Comparison of ENCODE assay signal across 13 cellular contexts in genomic region chr21:36995285-36995684, GRCh38. TPM values are rescaled to one million over a fixed set of nuclear protein-coding genes. Genes with fewer than 3 reads are reported as not detected.
A peak's percentile ranks its signal among the peaks of the same experiment; 100 is the strongest.
DNase-seq lines count a peak whose midpoint lies in the region; ATAC-seq, FAIRE-seq and TF ChIP-seq lines count a peak whose summit lies in the region.
"Not testable (repeated sequence)": the region's sequence is repeated elsewhere in the genome, so short reads cannot be mapped to it uniquely, and the experiment has no call there.
"Had no signal": no experiment of that assay in that cellular context is flagged by ENCODE, and none has a peak within 500 bp of the region (broad histone marks: within the 10 kb centered on the region; RNA-seq: fewer than 3 reads in every experiment).

No MANE protein-coding gene starts in this region.

- peaks cover 12% of the 10 kb centered on the region; the same call in 1 of the 2 replicates for H3F3A ChIP-seq in GM23338 (replicated peaks; ENCODE audit: low read depth)

- H3K36me3 Mint-ChIP-seq in GM23338 (ENCODE audit: low read depth); central memory CD8-positive, alpha-beta T cell (ENCODE audit: insufficient read depth): not testable (repeated sequence)

- not testable (repeated sequence) for H4K5ac ChIP-seq in H1 (ENCODE audit: insufficient read length, low read depth, low read length)

- 88% methylated on average over 12 of the region's 12 CpGs; no CpG with 5 or more reads in 1 of the 2 experiments for WGBS in H1 (ENCODE audit: extremely low coverage in 1 of 2, insufficient coverage in 1 of 2, insufficient read length in 1 of 2, insufficient replicate concordance in 2 of 2, low coverage in 1 of 2, low lambda C conversion rate in 2 of 2, missing lambda C conversion rate in 1 of 2), 2 experiments
- WGBS in hepatocyte (ENCODE audit: low lambda C conversion rate, missing lambda C conversion rate) = 98% methylated on average over 12 of the region's 12 CpGs

- not testable (repeated sequence) for H3K9me3 ChIP-seq in ES-I3 (ENCODE audit: control insufficient read depth, insufficient read depth, low read length); OCI-LY7 (ENCODE audit: low read length); H1 (ENCODE audit: insufficient read depth in 2 of 2, low read depth in 1 of 2, low read length in 1 of 2); hepatocyte (ENCODE audit: low read depth)

- not testable (repeated sequence) for H4K20me1 ChIP-seq in GM23338 (replicated peaks; ENCODE audit: insufficient read depth); OCI-LY7 (ENCODE audit: insufficient read depth, low read length); H1 (replicated peaks in 1 of 2; ENCODE audit: control insufficient read depth in 1 of 2, insufficient read depth in 2 of 2, low read length in 2 of 2); hepatocyte (ENCODE audit: insufficient read depth, poor library complexity, severe bottlenecking)

- H2BK15ac ChIP-seq in H1 (ENCODE audit: low read length) = not testable (repeated sequence)

- H3K23me2 ChIP-seq in H1 (ENCODE audit: low read depth, low read length) = peaks cover 10% of the 10 kb centered on the region

- H3K27ac ChIP-seq in GM23338 (ENCODE audit: low read depth); OCI-LY7 (ENCODE audit: low read depth, low read length, poor library complexity, severe bottlenecking); H1 (ENCODE audit: low read depth, low read length); hepatocyte: not testable (repeated sequence)

- H3K4me2 ChIP-seq in GM23338 = peak overlapping the region; percentile 70
- not testable (repeated sequence) for H3K4me2 ChIP-seq in OCI-LY7 (ENCODE audit: low read length)
- H3K4me2 ChIP-seq in H1 (ENCODE audit: insufficient read depth in 1 of 2, low read depth in 2 of 2, low read length in 2 of 2) = 0 out of 4 replicates have a peak overlapping the region, but pooled peaks have one; percentile 66 to 76
- H3K4me2 ChIP-seq in hepatocyte = peak overlapping the region; percentile 67

- peak overlapping the region; percentile 37; the same call in 1 of the 2 replicates for H3K9ac ChIP-seq in ES-I3 (ENCODE audit: low read depth, low read length)
- not testable (repeated sequence) for H3K9ac ChIP-seq in H1 (replicated peaks in 1 of 4; ENCODE audit: extremely low read depth in 1 of 4, low read depth in 3 of 4, low read length in 3 of 4)

- H3K27me3 Mint-ChIP-seq in GM23338 (ENCODE audit: insufficient read depth, low read depth, poor library complexity) = peaks cover 22% of the 10 kb centered on the region
- not testable (repeated sequence) for H3K27me3 Mint-ChIP-seq in central memory CD8-positive, alpha-beta T cell

- not testable (repeated sequence) for H2BK5ac ChIP-seq in H1 (ENCODE audit: low read depth, low read length)

- H3K4me3 ChIP-seq in GM23338 (peak overlapping the region; percentile 46), H1 (ENCODE audit: extremely low read depth in 1 of 4, insufficient read depth in 2 of 4, low read depth in 3 of 4, low read length in 4 of 4) (peak overlapping the region in 1 of 4 experiments; percentile 58; a peak in 3 of 8 replicates)
- H3K4me3 ChIP-seq in OCI-LY7 (ENCODE audit: low read depth, low read length, poor library complexity, severe bottlenecking); hepatocyte: not testable (repeated sequence)

- not testable (repeated sequence) for H2AK5ac ChIP-seq in H1 (ENCODE audit: low read depth, low read length)

- not testable (repeated sequence) for ATAC-seq in GM23338; central memory CD8-positive, alpha-beta T cell (replicated peaks; ENCODE audit: extremely low read depth, poor library complexity, severe bottlenecking)

- intact Hi-C loops in OCI-LY7 (cut with micrococcal nuclease; ENCODE audit: unreplicated experiment) = not testable (repeated sequence)

- H3K36me3 ChIP-seq in ES-I3 (ENCODE audit: insufficient read depth, low read length); GM23338 (ENCODE audit: insufficient read depth); OCI-LY7 (ENCODE audit: insufficient read depth, low read length); H1 (ENCODE audit: control insufficient read depth in 2 of 4, insufficient read depth in 4 of 4, low read length in 3 of 4); hepatocyte (replicated peaks; ENCODE audit: insufficient read depth, low read depth): not testable (repeated sequence)

- H3K9me3 Mint-ChIP-seq in GM23338; central memory CD8-positive, alpha-beta T cell: not testable (repeated sequence)

- H3K27me3 ChIP-seq in GM23338 (ENCODE audit: insufficient read depth) = peaks cover 12% of the 10 kb centered on the region
- not testable (repeated sequence) for H3K27me3 ChIP-seq in H1 (replicated peaks in 1 of 4; ENCODE audit: control insufficient read depth in 3 of 4, extremely low read depth in 1 of 4, insufficient read depth in 3 of 4, low read length in 3 of 4); hepatocyte

- not testable (repeated sequence) for H2BK120ac ChIP-seq in H1 (replicated peaks; ENCODE audit: low read depth, low read length)

- H4K91ac ChIP-seq in H1 (replicated peaks; ENCODE audit: insufficient read length, low read length) = not testable (repeated sequence)

- not testable (repeated sequence) for DNase-seq in GM23338 (ENCODE audit: low spot score); OCI-LY7 (ENCODE audit: low spot score); central memory CD8-positive, alpha-beta T cell (ENCODE audit: low spot score in 2 of 2); H1 (ENCODE audit: low read depth in 1 of 2, low spot score in 2 of 2); hepatocyte (ENCODE audit: low spot score)
- peak; percentile 71 for DNase-seq in mesenteric fat pad (ENCODE audit: low spot score)

- not testable (repeated sequence) for H3K18ac ChIP-seq in H1 (ENCODE audit: extremely low read depth, low read length)

- not testable (repeated sequence) for H3K14ac ChIP-seq in H1 (ENCODE audit: insufficient read length)

- H3K4me1 Mint-ChIP-seq in GM23338 = peaks cover 31% of the 10 kb centered on the region
- not testable (repeated sequence) for H3K4me1 Mint-ChIP-seq in central memory CD8-positive, alpha-beta T cell

- TF ChIP-seq CTCF in GM23338 (conservative IDR thresholded peaks at IDR 0.05; ENCODE audit: low read depth in 2 of 2); OCI-LY7 (conservative IDR thresholded peaks at IDR 0.05; ENCODE audit: low read length); H1 (IDR thresholded peaks at IDR 0.05; ENCODE audit: control extremely low read depth in 1 of 3, insufficient read depth in 1 of 3, low read depth in 1 of 3, low read length in 3 of 3); hepatocyte (IDR thresholded peaks at IDR 0.05; ENCODE audit: poor library complexity): not testable (repeated sequence)

- FAIRE-seq in H1 (lab: Jason Lieb, UNC) = not testable (repeated sequence)

- not testable (repeated sequence) for H3K79me2 ChIP-seq in GM23338 (replicated peaks; ENCODE audit: insufficient read depth); OCI-LY7 (ENCODE audit: insufficient read depth, low read depth, low read length); H1 (ENCODE audit: control insufficient read depth in 1 of 2, insufficient read depth in 2 of 2, low read length in 2 of 2); hepatocyte

- H2BK20ac ChIP-seq in H1 (ENCODE audit: low read length) = not testable (repeated sequence)

- not testable (repeated sequence) for H3K79me1 ChIP-seq in H1 (ENCODE audit: low read depth, low read length)

- not testable (repeated sequence) for TF ChIP-seq POLR2A in H1 (IDR thresholded peaks at IDR 0.05; ENCODE audit: control extremely low read depth in 1 of 2, low read depth in 2 of 2, low read length in 2 of 2)

- CTCF ChIA-PET in OCI-LY7 (lab: Charles Lee; ENCODE audit: unreplicated experiment) = not testable (repeated sequence)
- CTCF ChIA-PET in H1 (lab: Charles Lee; ENCODE audit: partially characterized antibody) = interaction anchor here (1.2 to 8.6 kb wide), 3 partner anchors 12 to 18 kb away, joined by 3 to 89 read pairs (median 10); partner anchors contain the start of gene RIPPLY3

- H3K23ac ChIP-seq in H1 (ENCODE audit: insufficient read length) = not testable (repeated sequence)

- H3K9me2 ChIP-seq in GM23338 (ENCODE audit: insufficient read depth); OCI-LY7 (ENCODE audit: insufficient read depth, low read length); hepatocyte (replicated peaks; ENCODE audit: insufficient read depth): not testable (repeated sequence)

- not testable (repeated sequence) for H4K8ac ChIP-seq in H1 (ENCODE audit: extremely low read depth, insufficient read depth, low read length)

- not testable (repeated sequence) for H3K4ac ChIP-seq in H1 (replicated peaks; ENCODE audit: insufficient read length, low read depth, low read length)

- not testable (repeated sequence) for H3K27ac Mint-ChIP-seq in GM23338
- H3K27ac Mint-ChIP-seq in central memory CD8-positive, alpha-beta T cell (ENCODE audit: low read depth) = peak overlapping the region; percentile 48

- peak overlapping the region; percentile 69 for H3K4me3 Mint-ChIP-seq in GM23338
- not testable (repeated sequence) for H3K4me3 Mint-ChIP-seq in central memory CD8-positive, alpha-beta T cell

- not testable (repeated sequence) for TF ChIP-seq RAD21 in H1 (IDR thresholded peaks at IDR 0.05 in 1 of 2, conservative IDR thresholded peaks at IDR 0.05 in 1 of 2; ENCODE audit: low read depth in 2 of 2, low read length in 2 of 2)

- not testable (repeated sequence) for H2BK12ac ChIP-seq in H1 (ENCODE audit: low read depth, low read length)

- TF ChIP-seq EP300 in H1 (IDR thresholded peaks at IDR 0.05; ENCODE audit: borderline replicate concordance in 1 of 2, low read depth in 2 of 2, low read length in 2 of 2) = not testable (repeated sequence)

- H3K4me1 ChIP-seq in ES-I3 (ENCODE audit: insufficient read depth, low read length); OCI-LY7 (ENCODE audit: insufficient read depth, low read length, poor library complexity, severe bottlenecking); hepatocyte (ENCODE audit: insufficient read depth): not testable (repeated sequence)
- H3K4me1 ChIP-seq in GM23338 (ENCODE audit: insufficient read depth) (peaks cover 22% of the 10 kb centered on the region), H1 (replicated peaks in 1 of 4; ENCODE audit: control insufficient read depth in 3 of 4, insufficient read depth in 4 of 4, low read length in 3 of 4) (peaks cover 2 to 14% (median 6%) of the 10 kb centered on the region in 4 experiments)

- H3K56ac ChIP-seq in H1 (replicated peaks; ENCODE audit: insufficient read length, low read depth, low read length) = not testable (repeated sequence)

- 0 out of 2 replicates have a peak overlapping the region, but pooled peaks have one; percentile 52 for H2AFZ ChIP-seq in GM23338
- H2AFZ ChIP-seq in OCI-LY7 (ENCODE audit: low read length) = peak overlapping the region; percentile 64; the same call in 1 of the 2 replicates
- not testable (repeated sequence) for H2AFZ ChIP-seq in H1 (ENCODE audit: low read length); hepatocyte

- BruUV-seq in OCI-LY7 (replicated peaks; lab: Mats Ljungman, UMichigan) = not testable (repeated sequence)

- POLR2A ChIA-PET in OCI-LY7 (lab: Charles Lee) = not testable (repeated sequence)
- POLR2A ChIA-PET in H1 (lab: Charles Lee; ENCODE audit: partially characterized antibody) = interaction anchor here (1.3 kb wide), 1 partner anchor 77 kb away, joined by 4 read pairs; no protein-coding TSS in a partner anchor

RNA-seq across cellular contexts. Expression of gene RIPPLY3, which starts 11.2 kb away (rescaled TPM):
- total RNA-seq in GM23338 (2014; rRNA removed; shearing (Covaris generic)) = 2.5 and 2.6 TPM in 2 replicates
- polyA plus RNA-seq in GM23338 (2016; fragmentation: Nextera tagmentation; extraction: Ambion mirVana) (2.8 and 3.1 TPM in 2 replicates), H1 (2011; rRNA removed) (2.2 TPM in 2 replicates), hepatocyte (0.11 and 1.0 TPM in 2 replicates)
- total RNA-seq in OCI-LY7 (2014; rRNA removed; shearing (Covaris generic)) = not detected in 2 replicates
- total RNA-seq in OCI-LY7 (2022) (not detected in 2 replicates), hepatocyte (0.17 TPM in 1 of 2 replicates, not detected in the other), mesenteric fat pad (not detected)
- 2.0 and 2.6 TPM in 2 replicates for total RNA-seq in H1 (2021; fragmentation: NEBNext Ultra II Directional; extraction: Animal tissue kit (Norgen Biotek cat#: 25700))
- 2.1 TPM for polyA plus RNA-seq in H1 (2011; cell fraction: cytosol; rRNA removed)
- polyA plus RNA-seq in H1 (2011; cell fraction: nucleus; rRNA removed) = 1.3 TPM
- polyA plus RNA-seq in H1 (2012, experiment 1 of 2) = 1.6 to 2.4 TPM (median 1.8 TPM) in 4 replicates
- 2.9 TPM for polyA plus RNA-seq in H1 (2012, experiment 2 of 2)
- 2.8 TPM for polyA plus RNA-seq in H1 (2013, experiment 1 of 2)
- polyA plus RNA-seq in H1 (2013, experiment 2 of 2) = 2.3 TPM
- polyA minus RNA-seq in H1 (2011; rRNA and poly(A)+ RNA removed) = 0.46 and 0.76 TPM in 2 replicates
- polyA minus RNA-seq in H1 (2011; cell fraction: cytosol; rRNA and poly(A)+ RNA removed) = not detected
- 0.80 TPM for polyA minus RNA-seq in H1 (2011; cell fraction: nucleus; rRNA and poly(A)+ RNA removed)
- total RNA-seq: CD4-positive, alpha-beta memory T cell; CD4-positive, CD25-positive, alpha-beta regulatory T cell; G401; GM12878 had no signal
- polyA plus RNA-seq: CD14-positive monocyte; CD4-positive, alpha-beta memory T cell; CD4-positive, CD25-positive, alpha-beta regulatory T cell; CD8-positive, alpha-beta memory T cell; GM12878 had no signal

RNA-seq across cellular contexts. Expression of gene HLCS, which starts 28.8 kb away (rescaled TPM):
- 14.7 and 28.9 TPM in 2 replicates for total RNA-seq in GM23338 (2014; rRNA removed; shearing (Covaris generic))
- 5.0 and 6.1 TPM in 2 replicates for polyA plus RNA-seq in GM23338 (2016; fragmentation: Nextera tagmentation; extraction: Ambion mirVana)
- 12.0 and 13.7 TPM in 2 replicates for total RNA-seq in OCI-LY7 (2014; rRNA removed; shearing (Covaris generic))
- total RNA-seq in OCI-LY7 (2022) = 20.9 and 24.2 TPM in 2 replicates
- 12.2 and 14.2 TPM in 2 replicates for total RNA-seq in H1 (2021; fragmentation: NEBNext Ultra II Directional; extraction: Animal tissue kit (Norgen Biotek cat#: 25700))
- 4.7 and 5.1 TPM in 2 replicates for polyA plus RNA-seq in H1 (2011; rRNA removed)
- 7.1 TPM for polyA plus RNA-seq in H1 (2011; cell fraction: cytosol; rRNA removed)
- polyA plus RNA-seq in H1 (2011; cell fraction: nucleus; rRNA removed) = 9.5 TPM
- polyA plus RNA-seq in H1 (2012, experiment 1 of 2) = 5.7 to 7.8 TPM (median 6.9 TPM) in 4 replicates
- polyA plus RNA-seq in H1 (2012, experiment 2 of 2) = 0.77 TPM
- 6.7 TPM for polyA plus RNA-seq in H1 (2013, experiment 1 of 2)
- 6.6 TPM for polyA plus RNA-seq in H1 (2013, experiment 2 of 2)
- 15.2 and 27.6 TPM in 2 replicates for polyA minus RNA-seq in H1 (2011; rRNA and poly(A)+ RNA removed)
- polyA minus RNA-seq in H1 (2011; cell fraction: cytosol; rRNA and poly(A)+ RNA removed) = 8.7 TPM
- polyA minus RNA-seq in H1 (2011; cell fraction: nucleus; rRNA and poly(A)+ RNA removed) = 21.5 TPM
- 16.7 and 30.4 TPM in 2 replicates for total RNA-seq in hepatocyte
- polyA plus RNA-seq in hepatocyte = 9.2 and 10.6 TPM in 2 replicates
- total RNA-seq in mesenteric fat pad = 18.8 TPM
